In the genomic region with DNA sequence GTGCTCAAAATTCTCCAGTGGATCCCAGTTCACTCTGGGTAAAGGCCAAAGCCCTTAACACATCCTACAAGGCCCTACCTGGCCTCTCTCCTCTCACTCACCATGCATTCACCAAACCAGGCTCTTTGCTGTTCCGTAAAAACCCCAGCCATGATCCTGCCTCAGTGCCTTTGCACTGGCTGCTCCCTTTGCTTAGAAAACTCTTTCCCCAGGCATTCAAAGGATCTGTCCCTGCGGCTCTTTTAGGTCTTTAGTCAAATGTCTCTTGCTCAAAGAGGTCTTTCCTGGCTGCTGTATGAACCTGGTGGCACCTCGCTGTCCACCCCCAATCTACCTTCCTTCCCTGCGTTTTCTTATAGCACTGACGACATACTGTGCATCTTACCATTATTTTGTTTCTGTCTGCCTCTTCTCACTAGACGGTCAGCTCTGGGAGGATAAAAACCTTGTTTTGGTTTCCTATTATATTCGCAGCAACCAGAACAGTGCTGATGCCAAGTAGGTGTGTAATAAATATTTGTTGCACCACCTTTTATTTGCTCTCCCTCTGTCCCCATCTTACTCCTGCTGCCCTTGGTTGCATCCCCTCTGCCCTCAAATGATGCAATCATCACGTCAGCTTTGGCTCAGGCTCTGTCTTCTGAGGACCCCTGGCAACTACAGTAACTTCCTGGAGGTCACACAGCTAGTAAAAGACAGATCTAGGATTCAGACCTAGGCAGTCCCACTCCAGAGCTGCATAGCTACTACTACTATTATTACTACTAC, we compare ENCODE assay signal across 1 cellular context.
TF ChIP-seq lines count a peak whose summit lies in the region.

No MANE protein-coding gene starts in this region.

TF ChIP-seq in GM23338, 12 proteins besides CTCF, POLR2A, EP300 and RAD21 (continued from another document):
- TF ChIP-seq, protein P1, sequence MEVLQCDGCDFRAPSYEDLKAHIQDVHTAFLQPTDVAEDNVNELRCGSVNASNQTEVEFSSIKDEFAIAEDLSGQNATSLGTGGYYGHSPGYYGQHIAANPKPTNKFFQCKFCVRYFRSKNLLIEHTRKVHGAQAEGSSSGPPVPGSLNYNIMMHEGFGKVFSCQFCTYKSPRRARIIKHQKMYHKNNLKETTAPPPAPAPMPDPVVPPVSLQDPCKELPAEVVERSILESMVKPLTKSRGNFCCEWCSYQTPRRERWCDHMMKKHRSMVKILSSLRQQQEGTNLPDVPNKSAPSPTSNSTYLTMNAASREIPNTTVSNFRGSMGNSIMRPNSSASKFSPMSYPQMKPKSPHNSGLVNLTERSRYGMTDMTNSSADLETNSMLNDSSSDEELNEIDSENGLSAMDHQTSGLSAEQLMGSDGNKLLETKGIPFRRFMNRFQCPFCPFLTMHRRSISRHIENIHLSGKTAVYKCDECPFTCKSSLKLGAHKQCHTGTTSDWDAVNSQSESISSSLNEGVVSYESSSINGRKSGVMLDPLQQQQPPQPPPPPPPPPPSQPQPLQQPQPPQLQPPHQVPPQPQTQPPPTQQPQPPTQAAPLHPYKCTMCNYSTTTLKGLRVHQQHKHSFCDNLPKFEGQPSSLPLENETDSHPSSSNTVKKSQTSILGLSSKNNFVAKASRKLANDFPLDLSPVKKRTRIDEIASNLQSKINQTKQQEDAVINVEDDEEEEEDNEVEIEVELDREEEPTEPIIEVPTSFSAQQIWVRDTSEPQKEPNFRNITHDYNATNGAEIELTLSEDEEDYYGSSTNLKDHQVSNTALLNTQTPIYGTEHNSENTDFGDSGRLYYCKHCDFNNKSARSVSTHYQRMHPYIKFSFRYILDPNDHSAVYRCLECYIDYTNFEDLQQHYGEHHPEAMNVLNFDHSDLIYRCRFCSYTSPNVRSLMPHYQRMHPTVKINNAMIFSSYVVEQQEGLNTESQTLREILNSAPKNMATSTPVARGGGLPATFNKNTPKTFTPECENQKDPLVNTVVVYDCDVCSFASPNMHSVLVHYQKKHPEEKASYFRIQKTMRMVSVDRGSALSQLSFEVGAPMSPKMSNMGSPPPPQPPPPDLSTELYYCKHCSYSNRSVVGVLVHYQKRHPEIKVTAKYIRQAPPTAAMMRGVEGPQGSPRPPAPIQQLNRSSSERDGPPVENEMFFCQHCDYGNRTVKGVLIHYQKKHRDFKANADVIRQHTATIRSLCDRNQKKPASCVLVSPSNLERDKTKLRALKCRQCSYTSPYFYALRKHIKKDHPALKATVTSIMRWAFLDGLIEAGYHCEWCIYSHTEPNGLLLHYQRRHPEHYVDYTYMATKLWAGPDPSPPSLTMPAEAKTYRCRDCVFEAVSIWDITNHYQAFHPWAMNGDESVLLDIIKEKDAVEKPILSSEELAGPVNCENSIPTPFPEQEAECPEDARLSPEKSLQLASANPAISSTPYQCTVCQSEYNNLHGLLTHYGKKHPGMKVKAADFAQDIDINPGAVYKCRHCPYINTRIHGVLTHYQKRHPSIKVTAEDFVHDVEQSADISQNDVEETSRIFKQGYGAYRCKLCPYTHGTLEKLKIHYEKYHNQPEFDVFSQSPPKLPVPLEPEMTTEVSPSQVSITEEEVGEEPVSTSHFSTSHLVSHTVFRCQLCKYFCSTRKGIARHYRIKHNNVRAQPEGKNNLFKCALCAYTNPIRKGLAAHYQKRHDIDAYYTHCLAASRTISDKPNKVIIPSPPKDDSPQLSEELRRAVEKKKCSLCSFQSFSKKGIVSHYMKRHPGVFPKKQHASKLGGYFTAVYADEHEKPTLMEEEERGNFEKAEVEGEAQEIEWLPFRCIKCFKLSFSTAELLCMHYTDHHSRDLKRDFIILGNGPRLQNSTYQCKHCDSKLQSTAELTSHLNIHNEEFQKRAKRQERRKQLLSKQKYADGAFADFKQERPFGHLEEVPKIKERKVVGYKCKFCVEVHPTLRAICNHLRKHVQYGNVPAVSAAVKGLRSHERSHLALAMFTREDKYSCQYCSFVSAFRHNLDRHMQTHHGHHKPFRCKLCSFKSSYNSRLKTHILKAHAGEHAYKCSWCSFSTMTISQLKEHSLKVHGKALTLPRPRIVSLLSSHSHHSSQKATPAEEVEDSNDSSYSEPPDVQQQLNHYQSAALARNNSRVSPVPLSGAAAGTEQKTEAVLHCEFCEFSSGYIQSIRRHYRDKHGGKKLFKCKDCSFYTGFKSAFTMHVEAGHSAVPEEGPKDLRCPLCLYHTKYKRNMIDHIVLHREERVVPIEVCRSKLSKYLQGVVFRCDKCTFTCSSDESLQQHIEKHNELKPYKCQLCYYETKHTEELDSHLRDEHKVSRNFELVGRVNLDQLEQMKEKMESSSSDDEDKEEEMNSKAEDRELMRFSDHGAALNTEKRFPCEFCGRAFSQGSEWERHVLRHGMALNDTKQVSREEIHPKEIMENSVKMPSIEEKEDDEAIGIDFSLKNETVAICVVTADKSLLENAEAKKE (CRISPR knock-in tag; IDR thresholded peaks at IDR 0.05) = no peak
- TF ChIP-seq, protein P2, sequence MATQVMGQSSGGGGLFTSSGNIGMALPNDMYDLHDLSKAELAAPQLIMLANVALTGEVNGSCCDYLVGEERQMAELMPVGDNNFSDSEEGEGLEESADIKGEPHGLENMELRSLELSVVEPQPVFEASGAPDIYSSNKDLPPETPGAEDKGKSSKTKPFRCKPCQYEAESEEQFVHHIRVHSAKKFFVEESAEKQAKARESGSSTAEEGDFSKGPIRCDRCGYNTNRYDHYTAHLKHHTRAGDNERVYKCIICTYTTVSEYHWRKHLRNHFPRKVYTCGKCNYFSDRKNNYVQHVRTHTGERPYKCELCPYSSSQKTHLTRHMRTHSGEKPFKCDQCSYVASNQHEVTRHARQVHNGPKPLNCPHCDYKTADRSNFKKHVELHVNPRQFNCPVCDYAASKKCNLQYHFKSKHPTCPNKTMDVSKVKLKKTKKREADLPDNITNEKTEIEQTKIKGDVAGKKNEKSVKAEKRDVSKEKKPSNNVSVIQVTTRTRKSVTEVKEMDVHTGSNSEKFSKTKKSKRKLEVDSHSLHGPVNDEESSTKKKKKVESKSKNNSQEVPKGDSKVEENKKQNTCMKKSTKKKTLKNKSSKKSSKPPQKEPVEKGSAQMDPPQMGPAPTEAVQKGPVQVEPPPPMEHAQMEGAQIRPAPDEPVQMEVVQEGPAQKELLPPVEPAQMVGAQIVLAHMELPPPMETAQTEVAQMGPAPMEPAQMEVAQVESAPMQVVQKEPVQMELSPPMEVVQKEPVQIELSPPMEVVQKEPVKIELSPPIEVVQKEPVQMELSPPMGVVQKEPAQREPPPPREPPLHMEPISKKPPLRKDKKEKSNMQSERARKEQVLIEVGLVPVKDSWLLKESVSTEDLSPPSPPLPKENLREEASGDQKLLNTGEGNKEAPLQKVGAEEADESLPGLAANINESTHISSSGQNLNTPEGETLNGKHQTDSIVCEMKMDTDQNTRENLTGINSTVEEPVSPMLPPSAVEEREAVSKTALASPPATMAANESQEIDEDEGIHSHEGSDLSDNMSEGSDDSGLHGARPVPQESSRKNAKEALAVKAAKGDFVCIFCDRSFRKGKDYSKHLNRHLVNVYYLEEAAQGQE (IDR thresholded peaks at IDR 0.05; ENCODE audit: unreplicated experiment) = no peak
- no peak for TF ChIP-seq EZH2 (IDR thresholded peaks at IDR 0.05; ENCODE audit: low read depth, unreplicated experiment)
- TF ChIP-seq EZH2phosphoT487 (IDR thresholded peaks at IDR 0.05; ENCODE audit: unreplicated experiment) = no peak
